In genomic region chr18:24976502-24976901, GRCh38 we compare ENCODE assay signal across 15 cellular contexts.
"Had no signal": no experiment of that assay in that cellular context is flagged by ENCODE, and none has a peak within 500 bp of the region (broad histone marks: within the 10 kb centered on the region; RNA-seq: fewer than 3 reads in every experiment).

No MANE protein-coding gene starts in this region.

- H3K9me3 ChIP-seq: esophagus squamous epithelium, ovary, testis, tibial nerve had no signal

- H3K4me3 ChIP-seq: dorsolateral prefrontal cortex, esophagus squamous epithelium, ovary, testis, tibial nerve had no signal

- H3K27me3 ChIP-seq: esophagus squamous epithelium, ovary, testis, tibial nerve had no signal

- FAIRE-seq: kidney had no signal

- H3K4me1 ChIP-seq: esophagus squamous epithelium, foreskin keratinocyte, testis, tibial nerve had no signal

- H3K36me3 ChIP-seq: esophagus squamous epithelium, ovary, tibial nerve had no signal

- DNase-seq: central memory CD4-positive, alpha-beta T cell; cortex of kidney; dorsolateral prefrontal cortex; effector CD8-positive, alpha-beta T cell; esophagus squamous epithelium; foreskin keratinocyte; kidney; naive thymus-derived CD4-positive, alpha-beta T cell; nucleus accumbens; ovary; right cardiac atrium; stimulated activated CD4-positive, alpha-beta T cell treated with anti-CD3 and anti-CD28 coated beads, Interleukin-4, amount 100 ng/mL, for 1 hour; stimulated activated CD8-positive, alpha-beta memory T cell treated with anti-CD3 and anti-CD28 coated beads, Interleukin-4, amount 100 ng/mL, for 48 hours; testis had no signal

- H3K27ac ChIP-seq: dorsolateral prefrontal cortex, esophagus squamous epithelium, foreskin keratinocyte, ovary, testis, tibial nerve had no signal
